ENCODE assay signal across 23 cellular contexts in genomic region chr11:21446939-21447590, GRCh38.
DNase-seq lines count a peak whose midpoint lies in the region; ATAC-seq and TF ChIP-seq lines count a peak whose summit lies in the region.
"Had no signal": no experiment of that assay in that cellular context is flagged by ENCODE, and none has a peak within 500 bp of the region (broad histone marks: within the 10 kb centered on the region; RNA-seq: fewer than 3 reads in every experiment).

No MANE protein-coding gene starts in this region.

- no peak overlapping the region for H2AK5ac ChIP-seq in IMR-90 (ENCODE audit: low read depth, low read length)

- H3K27ac Mint-ChIP-seq in progenitor cell of endocrine pancreas, result peak overlapping the region; percentile 39
- H3K27ac Mint-ChIP-seq in naive thymus-derived CD8-positive, alpha-beta T cell, result no peak overlapping the region
- H3K27ac Mint-ChIP-seq: activated CD4-positive, alpha-beta T cell treated with anti-CD3 and anti-CD28 coated beads, Interleukin-2, amount 10 ng/mL, durations not matched to agents 24 days and 14 days; dendritic cell treated with granulocyte-macrophage colony-stimulating factor and Interleukin-4, amounts not matched to agents 40 ng/mL and 50 ng/mL, for 4 days; natural killer cell had no signal

- ATAC-seq in GM18909 (IDR thresholded peaks at IDR 0.05; ENCODE audit: poor library complexity, unreplicated experiment) (peak; percentile 83), HG02759 (IDR thresholded peaks at IDR 0.05; ENCODE audit: unreplicated experiment) (peak; percentile 92), IMR-90 (ENCODE audit: low read depth) (no peak)
- no peak for ATAC-seq in naive thymus-derived CD8-positive, alpha-beta T cell
- ATAC-seq: body of pancreas, natural killer cell, Panc1, upper lobe of right lung had no signal

- dilution Hi-C loops in IMR-90 (cut with HindIII; ENCODE audit: low sequenced_read_pairs, unreplicated experiment), result no loop called here

- no peak overlapping the region for H4K91ac ChIP-seq in IMR-90 (ENCODE audit: insufficient read depth, low read depth, low read length)

- peaks cover 11% of the 10 kb centered on the region for H3K9me3 ChIP-seq in IMR-90 (ENCODE audit: control insufficient read depth, insufficient read depth, low read length)
- H3K9me3 ChIP-seq: body of pancreas, SK-N-SH, upper lobe of right lung had no signal

- H3K4ac ChIP-seq in IMR-90 (ENCODE audit: low read depth, low read length), result no peak overlapping the region

- H4K20me1 ChIP-seq in IMR-90 (ENCODE audit: insufficient read depth, low read length), result no peaks in the 10 kb centered on the region
- H4K20me1 ChIP-seq: BLaER1 treated with 17β-estradiol and CSF1 and Interleukin-3, amounts not matched to agents 10 nM and 100 nM had no signal

- H4K5ac ChIP-seq in IMR-90 (ENCODE audit: low read depth, low read length), result no peak overlapping the region

- no TSS peak for BruUV-seq in IMR-90 (replicated peaks; lab: Mats Ljungman, UMichigan)

- H3K9ac ChIP-seq in IMR-90 (ENCODE audit: low read depth, low read length), result no peak overlapping the region
- H3K9ac ChIP-seq: BLaER1 treated with 17β-estradiol and CSF1 and Interleukin-3, amounts not matched to agents 10 nM and 100 nM; SK-N-SH had no signal

- H3K36me3 Mint-ChIP-seq in progenitor cell of endocrine pancreas (ENCODE audit: insufficient read depth), result no peaks in the 10 kb centered on the region
- peaks cover 0 to 5% (median 0%) of the 10 kb centered on the region in 3 donors for H3K36me3 Mint-ChIP-seq in naive thymus-derived CD8-positive, alpha-beta T cell
- H3K36me3 Mint-ChIP-seq: natural killer cell had no signal

- H3K27ac ChIP-seq in IMR-90 (ENCODE audit: insufficient read depth, low read length), result no peak overlapping the region
- H3K27ac ChIP-seq: BLaER1 treated with 17β-estradiol and CSF1 and Interleukin-3, amounts not matched to agents 10 nM and 100 nM; body of pancreas; upper lobe of right lung had no signal

- H3K56ac ChIP-seq in IMR-90 (ENCODE audit: extremely low read depth, insufficient read depth, low read length), result no peak overlapping the region

- no peak overlapping the region for H3K23ac ChIP-seq in IMR-90 (ENCODE audit: low read depth, low read length)

- H3K4me2 ChIP-seq in IMR-90 (ENCODE audit: low read depth, low read length), result no peak overlapping the region
- H3K4me2 ChIP-seq: BLaER1 treated with 17β-estradiol and CSF1 and Interleukin-3, amounts not matched to agents 10 nM and 100 nM; SK-N-SH had no signal

- no peaks in the 10 kb centered on the region for H3K27me3 ChIP-seq in IMR-90 (ENCODE audit: control insufficient read depth, insufficient read depth, low read length)
- H3K27me3 ChIP-seq: BLaER1 treated with 17β-estradiol and CSF1 and Interleukin-3, amounts not matched to agents 10 nM and 100 nM; body of pancreas; upper lobe of right lung had no signal

- H2AFZ ChIP-seq in IMR-90 (replicated peaks; ENCODE audit: low read length, poor library complexity), result no peak overlapping the region

- H3K4me3 ChIP-seq in IMR-90 (ENCODE audit: insufficient read depth, low read depth, low read length), result no peak overlapping the region
- H3K4me3 ChIP-seq: BLaER1 treated with 17β-estradiol and CSF1 and Interleukin-3, amounts not matched to agents 10 nM and 100 nM; body of pancreas; upper lobe of right lung had no signal

- H3K27me3 Mint-ChIP-seq in progenitor cell of endocrine pancreas, result no peaks in the 10 kb centered on the region
- H3K27me3 Mint-ChIP-seq in naive thymus-derived CD8-positive, alpha-beta T cell, result no peaks in the 10 kb centered on the region
- H3K27me3 Mint-ChIP-seq: activated CD4-positive, alpha-beta T cell treated with anti-CD3 and anti-CD28 coated beads, Interleukin-2, amount 10 ng/mL, durations not matched to agents 24 days and 14 days; dendritic cell treated with granulocyte-macrophage colony-stimulating factor and Interleukin-4, amounts not matched to agents 40 ng/mL and 50 ng/mL, for 4 days had no signal

- no peak overlapping the region for H4K8ac ChIP-seq in IMR-90 (ENCODE audit: low read depth in 2 of 2, low read length in 2 of 2)

- H3K14ac ChIP-seq in IMR-90 (replicated peaks; ENCODE audit: low read depth, low read length), result no peak overlapping the region

- intact Hi-C loops in IMR-90 (cut with micrococcal nuclease), result no loop called here

- no peaks in the 10 kb centered on the region for H3K4me1 Mint-ChIP-seq in progenitor cell of endocrine pancreas (ENCODE audit: low read depth)
- no peaks in the 10 kb centered on the region for H3K4me1 Mint-ChIP-seq in naive thymus-derived CD8-positive, alpha-beta T cell
- H3K4me1 Mint-ChIP-seq: activated CD4-positive, alpha-beta T cell treated with anti-CD3 and anti-CD28 coated beads, Interleukin-2, amount 10 ng/mL, durations not matched to agents 24 days and 14 days; natural killer cell had no signal

- no peaks in the 10 kb centered on the region for H3K9me1 ChIP-seq in IMR-90 (ENCODE audit: insufficient read depth, low read length)

- POLR2A ChIA-PET in IMR-90 (lab: Charles Lee; ENCODE audit: unreplicated experiment), result interaction anchor here (0.6 kb wide), 1 partner anchor 926 kb away, joined by 4 read pairs; no protein-coding TSS in a partner anchor
- POLR2A ChIA-PET in naive thymus-derived CD8-positive, alpha-beta T cell (lab: Charles Lee), result no interaction called here

- in situ Hi-C loops in IMR-90 (cut with MboI; ENCODE audit: low sequenced_read_pairs), result no loop called here

- no peak overlapping the region for H2BK120ac ChIP-seq in IMR-90 (ENCODE audit: low read depth, low read length)

- H3K18ac ChIP-seq in IMR-90 (ENCODE audit: low read depth, low read length), result no peak overlapping the region

- no peaks in the 10 kb centered on the region for H3K4me1 ChIP-seq in IMR-90 (ENCODE audit: control insufficient read depth, insufficient read depth, low read length)
- H3K4me1 ChIP-seq: BLaER1 treated with 17β-estradiol and CSF1 and Interleukin-3, amounts not matched to agents 10 nM and 100 nM; body of pancreas; upper lobe of right lung had no signal

- TF ChIP-seq RAD21 in IMR-90 (IDR thresholded peaks at IDR 0.05; ENCODE audit: low read length), result no peak

- TF ChIP-seq CTCF in IMR-90 (conservative IDR thresholded peaks at IDR 0.05; ENCODE audit: low read depth, low read length) (no peak), progenitor cell of endocrine pancreas (IDR thresholded peaks at IDR 0.05; ENCODE audit: unreplicated experiment) (no peak)

- no peak for DNase-seq in IMR-90
- DNase-seq in progenitor cell of endocrine pancreas (ENCODE audit: low spot score, unreplicated experiment), result no peak
- DNase-seq in naive thymus-derived CD8-positive, alpha-beta T cell, result no peak
- no peak for DNase-seq in OCI-M1 (lab: John Stamatoyannopoulos, UW)
- no peak for DNase-seq in activated naive CD4-positive, alpha-beta T cell treated with anti-CD3 and anti-CD28 coated beads, Interleukin-2, amount 50 U/mL, for 16 hours
- no peak for DNase-seq in NCI-H2171 (lab: John Stamatoyannopoulos, UW)
- DNase-seq: activated CD4-positive, alpha-beta T cell treated with anti-CD3 and anti-CD28 coated beads, Interleukin-2, amount 10 ng/mL, durations not matched to agents 24 days and 14 days; activated CD8-positive, alpha-beta memory T cell treated with anti-CD3 and anti-CD28 coated beads, Interleukin-2, amount 50 U/mL, for 48 hours; body of pancreas; glutamatergic neuron; mammary epithelial cell; MM.1S; natural killer cell; NCI-H1930; NCI-H526 treated with DMSO at 0.1 percent for 48 hours; SK-N-SH; stimulated activated naive CD4-positive, alpha-beta T cell treated with Interleukin-2 at 50 U/mL for 16 hours; upper lobe of right lung had no signal

- no CpG with 5 or more reads among the region's 2 CpGs for WGBS in IMR-90 (ENCODE audit: extremely low coverage in 2 of 2, insufficient read length in 1 of 2), 2 experiments

- no peaks in the 10 kb centered on the region for H3K9me3 Mint-ChIP-seq in progenitor cell of endocrine pancreas (ENCODE audit: low read depth)
- peaks cover 0 to 17% (median 6%) of the 10 kb centered on the region in 9 donors for H3K9me3 Mint-ChIP-seq in naive thymus-derived CD8-positive, alpha-beta T cell
- H3K9me3 Mint-ChIP-seq: dendritic cell treated with granulocyte-macrophage colony-stimulating factor and Interleukin-4, amounts not matched to agents 40 ng/mL and 50 ng/mL, for 4 days had no signal

- TF ChIP-seq POLR2A in IMR-90 (IDR thresholded peaks at IDR 0.05; ENCODE audit: low read depth, low read length), result no peak

- no peaks in the 10 kb centered on the region for H3K79me1 ChIP-seq in IMR-90 (ENCODE audit: low read depth in 1 of 2, low read length in 2 of 2)

- CTCF ChIA-PET in IMR-90 (lab: Yijun Ruan, JAX), result no interaction called here

- H2BK20ac ChIP-seq in IMR-90 (ENCODE audit: low read depth, low read length), result no peak overlapping the region

- H2AK9ac ChIP-seq in IMR-90 (replicated peaks; ENCODE audit: low read depth, low read length, poor library complexity), result no peak overlapping the region

- no peak overlapping the region for H3K4me3 Mint-ChIP-seq in progenitor cell of endocrine pancreas (ENCODE audit: low read depth)
- H3K4me3 Mint-ChIP-seq in naive thymus-derived CD8-positive, alpha-beta T cell, result no peak overlapping the region
- H3K4me3 Mint-ChIP-seq: activated CD4-positive, alpha-beta T cell treated with anti-CD3 and anti-CD28 coated beads, Interleukin-2, amount 10 ng/mL, durations not matched to agents 24 days and 14 days; dendritic cell treated with granulocyte-macrophage colony-stimulating factor and Interleukin-4, amounts not matched to agents 40 ng/mL and 50 ng/mL, for 4 days; natural killer cell had no signal

- no peaks in the 10 kb centered on the region for H3K36me3 ChIP-seq in IMR-90 (ENCODE audit: control insufficient read depth, insufficient read depth, low read length)
- H3K36me3 ChIP-seq: BLaER1 treated with 17β-estradiol and CSF1 and Interleukin-3, amounts not matched to agents 10 nM and 100 nM; upper lobe of right lung had no signal

- H2BK5ac ChIP-seq in IMR-90 (ENCODE audit: low read depth, low read length, poor library complexity, severe bottlenecking), result no peak overlapping the region

- no peak overlapping the region for H2BK15ac ChIP-seq in IMR-90 (ENCODE audit: low read depth, low read length)

TF ChIP-seq in IMR-90, 13 proteins besides CTCF, POLR2A, EP300 and RAD21:
- TF ChIP-seq NFE2L2 (IDR thresholded peaks at IDR 0.05; ENCODE audit: low read depth, low read length), result peak; percentile 45; the same call in 1 of the 2 replicates
- no peak for TF ChIP-seq RCOR1 (IDR thresholded peaks at IDR 0.05; ENCODE audit: insufficient replicate concordance, low read length)

Comparison
In these comparisons a context has a peak if more than half of its experiments do, and no peak if none do; other contexts are left out.
1. ATAC-seq: peak in GM18909 (single experiment) and HG02759 (single experiment); none in IMR-90 (single experiment) and naive thymus-derived CD8-positive, alpha-beta T cell (0 of 2).